In genomic region chr21:42974832-42975820, GRCh38 we compare ENCODE assay signal across 8 cellular contexts. TPM values are rescaled to one million over a fixed set of nuclear protein-coding genes. Genes with fewer than 3 reads are reported as not detected.
DNase-seq lines count a peak whose midpoint lies in the region; ATAC-seq and TF ChIP-seq lines count a peak whose summit lies in the region.

No MANE protein-coding gene starts in this region.

- TF ChIP-seq EP300 in gastroesophageal sphincter (IDR thresholded peaks at IDR 0.05): no peak

- peaks cover 1% of the 10 kb centered on the region; the same call in 1 of the 2 replicates for H3K36me3 ChIP-seq in IMR-90 (ENCODE audit: control insufficient read depth, insufficient read depth, low read length)
- no peaks in the 10 kb centered on the region for H3K36me3 ChIP-seq in gastroesophageal sphincter
- peaks cover 8% of the 10 kb centered on the region for H3K36me3 ChIP-seq in neutrophil
- H3K36me3 ChIP-seq in thoracic aorta: no peaks in the 10 kb centered on the region

- peak; percentile 73 for DNase-seq in Daoy (ENCODE audit: low read depth)
- DNase-seq in IMR-90: peak; percentile 64
- DNase-seq in RPMI8226: peak; percentile 80
- DNase-seq in activated naive CD4-positive, alpha-beta T cell treated with Interleukin-2 at 50 U/mL for 16 hours: peak; percentile 73
- no peak for DNase-seq in thoracic aorta (ENCODE audit: low spot score)

- peak overlapping the region; percentile 96 for H3K56ac ChIP-seq in IMR-90 (ENCODE audit: extremely low read depth, insufficient read depth, low read length)

- no peak for TF ChIP-seq RAD21 in IMR-90 (IDR thresholded peaks at IDR 0.05; ENCODE audit: low read length)

- H2BK5ac ChIP-seq in IMR-90 (ENCODE audit: low read depth, low read length, poor library complexity, severe bottlenecking): peak overlapping the region; percentile 96

- H4K8ac ChIP-seq in IMR-90 (ENCODE audit: low read depth in 2 of 2, low read length in 2 of 2): peak overlapping the region; percentile 88 to 95

- peak overlapping the region; percentile 94 for H4K5ac ChIP-seq in IMR-90 (ENCODE audit: low read depth, low read length)

- CTCF ChIA-PET in IMR-90 (lab: Yijun Ruan, JAX): no interaction called here

- TF ChIP-seq CTCF in IMR-90 (conservative IDR thresholded peaks at IDR 0.05; ENCODE audit: low read depth, low read length) (no peak), gastroesophageal sphincter (IDR thresholded peaks at IDR 0.05) (no peak), neutrophil (IDR thresholded peaks at IDR 0.05) (no peak), thoracic aorta (IDR thresholded peaks at IDR 0.05) (no peak)

- H2AK9ac ChIP-seq in IMR-90 (replicated peaks; ENCODE audit: low read depth, low read length, poor library complexity): peak overlapping the region; percentile 96

- H4K91ac ChIP-seq in IMR-90 (ENCODE audit: insufficient read depth, low read depth, low read length): peak overlapping the region; percentile 91

- H3K79me1 ChIP-seq in IMR-90 (ENCODE audit: low read depth in 1 of 2, low read length in 2 of 2): peaks cover 18 to 51% of the 10 kb centered on the region in 2 experiments

- peaks cover 14% of the 10 kb centered on the region for H3K9me1 ChIP-seq in IMR-90 (ENCODE audit: insufficient read depth, low read length)

- peak overlapping the region; percentile 94 for H3K4ac ChIP-seq in IMR-90 (ENCODE audit: low read depth, low read length)

- H3K18ac ChIP-seq in IMR-90 (ENCODE audit: low read depth, low read length): peak overlapping the region; percentile 89

- H3K27ac ChIP-seq in IMR-90 (ENCODE audit: insufficient read depth, low read length) (peak overlapping the region; percentile 98), gastroesophageal sphincter (peak overlapping the region; percentile 90 to 100 (median 100)), neutrophil (peak overlapping the region; percentile 99), thoracic aorta (peak overlapping the region; percentile 97 to 99)

- peak overlapping the region; percentile 90 for H2AFZ ChIP-seq in IMR-90 (replicated peaks; ENCODE audit: low read length, poor library complexity)

- dilution Hi-C loops in IMR-90 (cut with HindIII; ENCODE audit: low sequenced_read_pairs, unreplicated experiment): no loop called here

- peak overlapping the region; percentile 70 for H3K4me3 ChIP-seq in IMR-90 (ENCODE audit: insufficient read depth, low read depth, low read length)
- peak overlapping the region; percentile 62 to 77 for H3K4me3 ChIP-seq in gastroesophageal sphincter
- peak overlapping the region; percentile 74 to 76 for H3K4me3 ChIP-seq in neutrophil (ENCODE audit: low read depth in 1 of 2, low read length in 1 of 2)
- peak overlapping the region; percentile 95 for H3K4me3 ChIP-seq in thoracic aorta

- H3K4me1 ChIP-seq in IMR-90 (ENCODE audit: control insufficient read depth, insufficient read depth, low read length) (peaks cover 3% of the 10 kb centered on the region), gastroesophageal sphincter (peaks cover 0 to 26% (median 9%) of the 10 kb centered on the region in 3 donors), neutrophil (ENCODE audit: control insufficient read depth in 1 of 2, insufficient read depth in 1 of 2, low read depth in 1 of 2, low read length in 1 of 2) (peaks cover 20 to 25% of the 10 kb centered on the region in 2 experiments), thoracic aorta (ENCODE audit: control insufficient read depth in 1 of 2, low read depth in 2 of 2) (peaks cover 7 to 19% of the 10 kb centered on the region in 2 donors)

- H3K27me3 ChIP-seq in IMR-90 (ENCODE audit: control insufficient read depth, insufficient read depth, low read length) (no peaks in the 10 kb centered on the region), gastroesophageal sphincter (no peaks in the 10 kb centered on the region), neutrophil (no peaks in the 10 kb centered on the region), thoracic aorta (replicated peaks; ENCODE audit: insufficient read depth) (no peaks in the 10 kb centered on the region)

- ATAC-seq in GM21529 (IDR thresholded peaks at IDR 0.05; ENCODE audit: unreplicated experiment): peak; percentile 24
- peak; percentile 31 for ATAC-seq in IMR-90 (ENCODE audit: low read depth)
- ATAC-seq in gastroesophageal sphincter: peak; percentile 41
- ATAC-seq in thoracic aorta (ENCODE audit: insufficient number of reproducible peaks, low FRiP score, low read depth): peak; percentile 17

- peak overlapping the region; percentile 81 for H3K4me2 ChIP-seq in IMR-90 (ENCODE audit: low read depth, low read length)

- H3K9me3 ChIP-seq in IMR-90 (ENCODE audit: control insufficient read depth, insufficient read depth, low read length): peaks cover 2% of the 10 kb centered on the region; the same call in 1 of the 2 replicates
- H3K9me3 ChIP-seq in gastroesophageal sphincter: no peaks in the 10 kb centered on the region
- no peaks in the 10 kb centered on the region for H3K9me3 ChIP-seq in neutrophil
- no peaks in the 10 kb centered on the region for H3K9me3 ChIP-seq in thoracic aorta

- H3K23ac ChIP-seq in IMR-90 (ENCODE audit: low read depth, low read length): peak overlapping the region; percentile 99

- BruUV-seq in IMR-90 (replicated peaks; lab: Mats Ljungman, UMichigan): no TSS peak

- peaks cover 5% of the 10 kb centered on the region; the same call in 1 of the 2 replicates for H4K20me1 ChIP-seq in IMR-90 (ENCODE audit: insufficient read depth, low read length)

- peak overlapping the region; percentile 73 for H2BK120ac ChIP-seq in IMR-90 (ENCODE audit: low read depth, low read length)

- 0% methylated on average over 21 of the region's 125 CpGs; no CpG with 5 or more reads in 1 of the 2 experiments for WGBS in IMR-90 (ENCODE audit: extremely low coverage in 2 of 2, insufficient read length in 1 of 2), 2 experiments
- no CpG with 5 or more reads among the region's 125 CpGs for WGBS in gastroesophageal sphincter (ENCODE audit: low coverage in 1 of 2), 2 donors

- POLR2A ChIA-PET in IMR-90 (lab: Charles Lee; ENCODE audit: unreplicated experiment): no interaction called here

- H3K9ac ChIP-seq in IMR-90 (ENCODE audit: low read depth, low read length): peak overlapping the region; percentile 94

- H2BK15ac ChIP-seq in IMR-90 (ENCODE audit: low read depth, low read length): peak overlapping the region; percentile 17; the same call in 1 of the 3 replicates

- H3K14ac ChIP-seq in IMR-90 (replicated peaks; ENCODE audit: low read depth, low read length): peak overlapping the region; percentile 97

- in situ Hi-C loops in IMR-90 (cut with MboI; ENCODE audit: low sequenced_read_pairs): no loop called here

- peak overlapping the region; percentile 69; the same call in 1 of the 2 replicates for H2BK20ac ChIP-seq in IMR-90 (ENCODE audit: low read depth, low read length)

- TF ChIP-seq POLR2A in IMR-90 (IDR thresholded peaks at IDR 0.05; ENCODE audit: low read depth, low read length) (peak; percentile 60), gastroesophageal sphincter (IDR thresholded peaks at IDR 0.05) (peak; percentile 48 to 58)

- intact Hi-C loops in IMR-90 (cut with micrococcal nuclease): no loop called here

- H2AK5ac ChIP-seq in IMR-90 (ENCODE audit: low read depth, low read length): peak overlapping the region; percentile 83

TF ChIP-seq in IMR-90, 13 proteins besides CTCF, POLR2A, EP300 and RAD21:
- TF ChIP-seq, protein P1, sequence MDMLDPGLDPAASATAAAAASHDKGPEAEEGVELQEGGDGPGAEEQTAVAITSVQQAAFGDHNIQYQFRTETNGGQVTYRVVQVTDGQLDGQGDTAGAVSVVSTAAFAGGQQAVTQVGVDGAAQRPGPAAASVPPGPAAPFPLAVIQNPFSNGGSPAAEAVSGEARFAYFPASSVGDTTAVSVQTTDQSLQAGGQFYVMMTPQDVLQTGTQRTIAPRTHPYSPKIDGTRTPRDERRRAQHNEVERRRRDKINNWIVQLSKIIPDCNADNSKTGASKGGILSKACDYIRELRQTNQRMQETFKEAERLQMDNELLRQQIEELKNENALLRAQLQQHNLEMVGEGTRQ (IDR thresholded peaks at IDR 0.05; ENCODE audit: low read depth, low read length): no peak
- TF ChIP-seq NFE2L2 (IDR thresholded peaks at IDR 0.05; ENCODE audit: low read depth, low read length) (no peak), MAZ (IDR thresholded peaks at IDR 0.05; ENCODE audit: borderline replicate concordance, low read depth, low read length) (peak; percentile 20; the same call in 1 of the 2 replicates), BHLHE40 (IDR thresholded peaks at IDR 0.05; ENCODE audit: low read depth, low read length) (no peak)
TF ChIP-seq in IMR-90: peak in this region for 1.

RNA-seq across cellular contexts. Expression of gene PKNOX1, which starts 0.8 kb away (rescaled TPM):
- total RNA-seq in Daoy (2014; rRNA removed; shearing (Covaris generic)): 18.0 and 20.1 TPM in 2 replicates
- 35.0 and 48.3 TPM in 2 replicates for total RNA-seq in IMR-90 (2012; rRNA removed)
- polyA plus RNA-seq in IMR-90 (2012; rRNA removed): 51.5 and 61.0 TPM in 2 replicates
- 12.0 and 47.8 TPM in 2 replicates for polyA plus RNA-seq in IMR-90 (2012; cell fraction: cytosol; rRNA removed)
- polyA plus RNA-seq in IMR-90 (2012; cell fraction: nucleus; rRNA removed; ENCODE audit: low replicate concordance): 46.2 and 70.3 TPM in 2 replicates
- total RNA-seq in gastroesophageal sphincter: 10 to 100 TPM; 12.9 to 15.3 (median 15.1) TPM
- 10 to 100 TPM in 1 of 2 donors, 1 to 10 TPM in 1; 6.5 to 27.7 TPM for total RNA-seq in thoracic aorta

RNA-seq across cellular contexts. Expression of gene ERVH48-1, which starts 49.7 kb away (rescaled TPM):
- total RNA-seq in Daoy (2014; rRNA removed; shearing (Covaris generic)): not detected in 2 replicates
- total RNA-seq in IMR-90 (2012; rRNA removed) (under 0.01 TPM in 1 of 2 replicates, not detected in the other), gastroesophageal sphincter (not detected), thoracic aorta (not detected)
- polyA plus RNA-seq in IMR-90 (2012; rRNA removed): not detected in 2 replicates
- not detected in 2 replicates for polyA plus RNA-seq in IMR-90 (2012; cell fraction: cytosol; rRNA removed)
- polyA plus RNA-seq in IMR-90 (2012; cell fraction: nucleus; rRNA removed; ENCODE audit: low replicate concordance): 0.06 TPM in 1 of 2 replicates, not detected in the other
